In genomic region chr12:120013659-120014380, GRCh38 we compare ENCODE assay signal across 8 cellular contexts. TPM values are rescaled to one million over a fixed set of nuclear protein-coding genes. Genes with fewer than 3 reads are reported as not detected.
A peak's percentile ranks its signal among the peaks of the same experiment; 100 is the strongest.
DNase-seq lines count a peak whose midpoint lies in the region; ATAC-seq and TF ChIP-seq lines count a peak whose summit lies in the region.

No MANE protein-coding gene starts in this region.

- H3K79me2 ChIP-seq in mammary epithelial cell (ENCODE audit: insufficient read depth, low read length): no peaks in the 10 kb centered on the region

- TF ChIP-seq CTCF in GM06990 (IDR thresholded peaks at IDR 0.05; ENCODE audit: insufficient read depth, low read length, poor library complexity, severe bottlenecking): no peak
- TF ChIP-seq CTCF in mammary epithelial cell (conservative IDR thresholded peaks at IDR 0.05 in 1 of 2, IDR thresholded peaks at IDR 0.05 in 1 of 2; ENCODE audit: extremely low read depth in 1 of 2, insufficient read depth in 1 of 2, low read depth in 1 of 2, low read length in 2 of 2): no peak

- H4K20me1 ChIP-seq in mammary epithelial cell (ENCODE audit: insufficient read depth, low read length): no peaks in the 10 kb centered on the region

- no TSS peak for BruUV-seq in mammary epithelial cell (replicated peaks; lab: Mats Ljungman, UMichigan)

- in situ Hi-C loops in mammary epithelial cell (cut with MboI; ENCODE audit: low sequenced_read_pairs in 2 of 2): no loop called here

- H3K4me3 ChIP-seq in GM06990 (replicated peaks; ENCODE audit: low read depth, low read length) (no peak overlapping the region), mammary epithelial cell (replicated peaks in 1 of 3; ENCODE audit: insufficient read depth in 1 of 3, low read depth in 2 of 3, low read length in 3 of 3) (no peak overlapping the region)

- no peaks in the 10 kb centered on the region for H3K36me3 ChIP-seq in GM06990 (ENCODE audit: control insufficient read depth, insufficient read depth, low read length)
- no peaks in the 10 kb centered on the region for H3K36me3 ChIP-seq in mammary epithelial cell (ENCODE audit: insufficient read depth, low read length)

- dilution Hi-C loops in mammary epithelial cell (cut with HindIII; ENCODE audit: low sequenced_read_pairs): no loop called here

- 84% methylated on average over 9 of the region's 9 CpGs for WGBS in mammary epithelial cell (ENCODE audit: low coverage, missing lambda C conversion rate)

- CTCF ChIA-PET in mammary epithelial cell (lab: Charles Lee; ENCODE audit: low non-redundant PET): no interaction called here

- H3K4me2 ChIP-seq in mammary epithelial cell (ENCODE audit: insufficient read depth, low read depth, low read length): peak overlapping the region; percentile 49

- ATAC-seq in GM21786 (IDR thresholded peaks at IDR 0.05; ENCODE audit: unreplicated experiment): peak; percentile 57
- ATAC-seq in SK-N-SH treated with all-trans-retinoic acid at 6 μM for 48 hours: no peak

- H3K4me1 ChIP-seq in mammary epithelial cell (ENCODE audit: insufficient read depth, low read length): peaks cover 7% of the 10 kb centered on the region

- no peak overlapping the region for H3K27ac ChIP-seq in mammary epithelial cell (ENCODE audit: insufficient read depth, low read depth, low read length)

- no peak overlapping the region for H3K9ac ChIP-seq in mammary epithelial cell (ENCODE audit: insufficient read depth, low read length)

- no peak overlapping the region for H2AFZ ChIP-seq in mammary epithelial cell (ENCODE audit: low read depth, low read length)

- intact Hi-C loops in mammary epithelial cell (cut with micrococcal nuclease): no loop called here

- no peaks in the 10 kb centered on the region for H3K9me3 ChIP-seq in mammary epithelial cell (replicated peaks; ENCODE audit: insufficient read depth, low read length)

- peak; percentile 60 for DNase-seq in GM06990 (ENCODE audit: extremely low read depth, insufficient read length)
- DNase-seq in NCI-H2227 treated with DMSO at 0.1 percent for 48 hours (lab: John Stamatoyannopoulos, UW): peak; percentile 19
- peak; percentile 40 for DNase-seq in mammary epithelial cell
- DNase-seq in AML-193 (lab: John Stamatoyannopoulos, UW): no peak
- DNase-seq in NCI-H146 treated with DMSO at 0.1 percent for 48 hours (lab: John Stamatoyannopoulos, UW; ENCODE audit: unreplicated experiment): no peak
- no peak for DNase-seq in HuH-7.5 (ENCODE audit: low spot score)

- H3K27me3 ChIP-seq in GM06990 (replicated peaks; ENCODE audit: control insufficient read depth, insufficient read depth, low read length): no peaks in the 10 kb centered on the region
- no peaks in the 10 kb centered on the region for H3K27me3 ChIP-seq in mammary epithelial cell (ENCODE audit: insufficient read depth, low read length)

TF ChIP-seq in SK-N-SH treated with all-trans-retinoic acid at 6 μM for 48 hours, 23 proteins besides CTCF, POLR2A, EP300 and RAD21:
- TF ChIP-seq ESRRG (CRISPR knock-in tag; IDR thresholded peaks at IDR 0.05) (no peak), GLIS3 (CRISPR knock-in tag; IDR thresholded peaks at IDR 0.05) (no peak), PPARA (CRISPR knock-in tag; IDR thresholded peaks at IDR 0.05; ENCODE audit: borderline replicate concordance) (no peak), PATZ1 (CRISPR knock-in tag; IDR thresholded peaks at IDR 0.05; ENCODE audit: borderline replicate concordance) (no peak), CSRNP3 (CRISPR knock-in tag; IDR thresholded peaks at IDR 0.05) (no peak), ZFP3 (CRISPR knock-in tag; IDR thresholded peaks at IDR 0.05) (no peak), ZFP30 (CRISPR knock-in tag; IDR thresholded peaks at IDR 0.05) (no peak), ISL1 (CRISPR knock-in tag; IDR thresholded peaks at IDR 0.05) (no peak), ZNF565 (CRISPR knock-in tag; conservative IDR thresholded peaks at IDR 0.05; ENCODE audit: low read depth) (no peak), RARB (CRISPR knock-in tag; IDR thresholded peaks at IDR 0.05) (no peak), CSDC2 (CRISPR knock-in tag; IDR thresholded peaks at IDR 0.05) (no peak), BACH2 (CRISPR knock-in tag; IDR thresholded peaks at IDR 0.05; ENCODE audit: borderline replicate concordance) (no peak), TSHZ2 (CRISPR knock-in tag; IDR thresholded peaks at IDR 0.05) (no peak), TCF4 (CRISPR knock-in tag; IDR thresholded peaks at IDR 0.05; ENCODE audit: borderline replicate concordance) (no peak)
TF ChIP-seq in SK-N-SH treated with all-trans-retinoic acid at 6 μM for 48 hours: peak in this region for 0.

RNA-seq across cellular contexts. Expression of gene BICDL1, which starts 24.8 kb away (rescaled TPM):
- 10 to 100 TPM; 10.7 to 14.8 TPM for total RNA-seq in mammary epithelial cell
- 9.8 TPM for polyA plus RNA-seq in mammary epithelial cell
- polyA minus RNA-seq in mammary epithelial cell: 8.0 TPM

Comparison
In these comparisons a context has a peak if more than half of its experiments do, and no peak if none do; other contexts are left out.
1. DNase-seq: peak in GM06990 (single experiment), NCI-H2227 treated with DMSO at 0.1 percent for 48 hours (single experiment) and mammary epithelial cell (single experiment); none in AML-193 (0 of 2), NCI-H146 treated with DMSO at 0.1 percent for 48 hours (single experiment) and HuH-7.5 (single experiment).